ENCODE assay signal across 1 cellular context in the genomic region with DNA sequence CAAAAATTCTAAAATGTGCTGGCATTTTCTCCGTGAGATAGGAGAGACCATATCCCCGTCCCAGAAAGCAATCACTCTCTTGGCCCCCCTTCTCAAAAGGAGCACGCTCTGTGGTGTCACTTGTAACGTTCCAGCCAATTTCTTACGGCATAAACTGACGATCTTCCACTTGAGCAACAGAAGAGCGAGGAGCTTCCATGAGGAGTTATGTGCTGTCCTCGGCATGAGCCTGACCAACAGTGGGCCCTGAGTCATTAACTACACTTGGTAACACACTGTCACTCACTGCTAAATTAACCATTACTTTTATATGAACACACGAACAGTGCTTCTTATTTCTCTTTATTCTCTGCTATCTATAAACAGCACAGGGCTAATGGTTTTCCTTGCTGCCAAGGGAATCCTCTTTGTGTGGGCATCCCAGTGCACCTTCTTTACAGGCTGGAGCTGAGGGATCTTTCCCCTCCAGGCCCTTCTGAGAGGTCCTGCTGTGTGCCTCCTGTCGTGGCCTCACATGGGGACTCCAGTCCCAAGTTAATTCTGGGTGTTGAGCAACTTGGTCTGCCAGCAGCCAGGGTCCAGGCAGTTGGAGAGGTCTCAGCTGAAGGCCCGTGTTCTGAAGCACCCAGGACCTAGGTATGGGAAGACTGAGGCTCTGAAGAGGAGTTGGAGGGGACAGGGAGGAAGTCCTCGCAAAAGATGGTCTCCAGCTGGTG.
TF ChIP-seq lines count a peak whose summit lies in the region.

No MANE protein-coding gene starts in this region.

TF ChIP-seq in HepG2, 621 proteins besides CTCF, POLR2A, EP300 and RAD21:
- TF ChIP-seq ZNF292 (CRISPR knock-in tag; IDR thresholded peaks at IDR 0.05; ENCODE audit: borderline replicate concordance, low read depth): no peak
- TF ChIP-seq, protein P1, sequence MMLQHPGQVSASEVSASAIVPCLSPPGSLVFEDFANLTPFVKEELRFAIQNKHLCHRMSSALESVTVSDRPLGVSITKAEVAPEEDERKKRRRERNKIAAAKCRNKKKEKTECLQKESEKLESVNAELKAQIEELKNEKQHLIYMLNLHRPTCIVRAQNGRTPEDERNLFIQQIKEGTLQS (CRISPR knock-in tag; IDR thresholded peaks at IDR 0.05): no peak
- TF ChIP-seq, protein P2, sequence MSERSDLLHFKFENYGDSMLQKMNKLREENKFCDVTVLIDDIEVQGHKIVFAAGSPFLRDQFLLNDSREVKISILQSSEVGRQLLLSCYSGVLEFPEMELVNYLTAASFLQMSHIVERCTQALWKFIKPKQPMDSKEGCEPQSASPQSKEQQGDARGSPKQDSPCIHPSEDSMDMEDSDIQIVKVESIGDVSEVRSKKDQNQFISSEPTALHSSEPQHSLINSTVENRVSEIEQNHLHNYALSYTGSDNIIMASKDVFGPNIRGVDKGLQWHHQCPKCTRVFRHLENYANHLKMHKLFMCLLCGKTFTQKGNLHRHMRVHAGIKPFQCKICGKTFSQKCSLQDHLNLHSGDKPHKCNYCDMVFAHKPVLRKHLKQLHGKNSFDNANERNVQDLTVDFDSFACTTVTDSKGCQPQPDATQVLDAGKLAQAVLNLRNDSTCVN (CRISPR knock-in tag; IDR thresholded peaks at IDR 0.05; ENCODE audit: borderline replicate concordance): no peak
- no peak for TF ChIP-seq ELF3 (CRISPR knock-in tag; IDR thresholded peaks at IDR 0.05)
- TF ChIP-seq CEBPB (IDR thresholded peaks at IDR 0.05; ENCODE audit: borderline replicate concordance, low read depth, low read length): peak; percentile 39; the same call in 1 of the 2 replicates
- no peak for TF ChIP-seq ZC3H13 (CRISPR knock-in tag; IDR thresholded peaks at IDR 0.05)
TF ChIP-seq in HepG2: peak in this region for 1.
